9 cellular contexts compared by ENCODE assay signal in genomic region chr17:78933025-78933958, GRCh38. TPM values are rescaled to one million over a fixed set of nuclear protein-coding genes. Genes with fewer than 3 reads are reported as not detected.
DNase-seq lines count a peak whose midpoint lies in the region; ATAC-seq and TF ChIP-seq lines count a peak whose summit lies in the region.
"Had no signal": no experiment of that assay in that cellular context is flagged by ENCODE, and none has a peak within 500 bp of the region (broad histone marks: within the 10 kb centered on the region; RNA-seq: fewer than 3 reads in every experiment).

No MANE protein-coding gene starts in this region.

- H3K9me3 Mint-ChIP-seq in activated T-cell treated with anti-CD3 and anti-CD28 coated beads, Interleukin-2, amount 50 U/mL, for 72 hours = no peaks in the 10 kb centered on the region

- ATAC-seq in activated T-cell treated with anti-CD3 and anti-CD28 coated beads, Interleukin-2, amount 50 U/mL, for 72 hours (replicated peaks in 1 of 2) = peak; percentile 97 to 100
- ATAC-seq in GM18511 (IDR thresholded peaks at IDR 0.05; ENCODE audit: unreplicated experiment) = no peak

- H3K27me3 Mint-ChIP-seq in activated T-cell treated with anti-CD3 and anti-CD28 coated beads, Interleukin-2, amount 50 U/mL, for 72 hours (ENCODE audit: low read depth) = peaks cover 3% of the 10 kb centered on the region

- peak overlapping the region; percentile 50 for H3K4me3 ChIP-seq in fibroblast of the aortic adventitia (ENCODE audit: low read depth, low read length)

- H3K36me3 Mint-ChIP-seq in activated T-cell treated with anti-CD3 and anti-CD28 coated beads, Interleukin-2, amount 50 U/mL, for 72 hours (ENCODE audit: insufficient read depth in 2 of 2) = no peaks in the 10 kb centered on the region

- peak overlapping the region; percentile 52 to 54 for H3K4me3 Mint-ChIP-seq in activated T-cell treated with anti-CD3 and anti-CD28 coated beads, Interleukin-2, amount 50 U/mL, for 72 hours

- DNase-seq in NK-92 treated with Interleukin-12 subunit alpha and Interleukin-12 subunit beta, amount 100 ng/mL, for 24 hours (lab: John Stamatoyannopoulos, UW) = peak; percentile 67
- DNase-seq in NK-92 (lab: John Stamatoyannopoulos, UW; ENCODE audit: unreplicated experiment) (no peak), NCI-H510A treated with DMSO at 0.1 percent for 48 hours (lab: John Stamatoyannopoulos, UW) (peak; percentile 29), fibroblast of the aortic adventitia (ENCODE audit: low read depth) (peak; percentile 95), pons (ENCODE audit: low spot score) (peak; percentile 49), NCI-H1694 treated with DMSO at 0.1 percent for 48 hours (lab: John Stamatoyannopoulos, UW) (no peak)
- DNase-seq in activated T-cell treated with anti-CD3 and anti-CD28 coated beads, Interleukin-2, amount 50 U/mL, for 72 hours = peak; percentile 57 to 72
- DNase-seq: DND-41 had no signal

- no peak for TF ChIP-seq CTCF in fibroblast of the aortic adventitia (IDR thresholded peaks at IDR 0.05; ENCODE audit: insufficient read depth, low read length)

- H3K27ac Mint-ChIP-seq in activated T-cell treated with anti-CD3 and anti-CD28 coated beads, Interleukin-2, amount 50 U/mL, for 72 hours = peak overlapping the region; percentile 68

- no peaks in the 10 kb centered on the region for H3K4me1 Mint-ChIP-seq in activated T-cell treated with anti-CD3 and anti-CD28 coated beads, Interleukin-2, amount 50 U/mL, for 72 hours (ENCODE audit: low read depth)

RNA-seq across cellular contexts. Expression of gene TIMP2, which starts 8.1 kb away (rescaled TPM):
- total RNA-seq in activated T-cell treated with anti-CD3 and anti-CD28 coated beads, Interleukin-2, amount 50 U/mL, for 72 hours = 1 to 10 TPM; 2.6 to 4.1 TPM
- 132 and 180 TPM in 2 replicates for total RNA-seq in fibroblast of the aortic adventitia (ENCODE audit: low replicate concordance)

RNA-seq across cellular contexts. Expression of gene CEP295NL, which starts 30.3 kb away (rescaled TPM):
- total RNA-seq in activated T-cell treated with anti-CD3 and anti-CD28 coated beads, Interleukin-2, amount 50 U/mL, for 72 hours = under 1 TPM; 0.12 to 0.19 TPM
- total RNA-seq in fibroblast of the aortic adventitia (ENCODE audit: low replicate concordance) = 1.5 and 3.3 TPM in 2 replicates

RNA-seq across cellular contexts. Expression of gene LGALS3BP, which starts 46.4 kb away (rescaled TPM):
- 10 to 100 TPM; 23.1 to 28.2 TPM for total RNA-seq in activated T-cell treated with anti-CD3 and anti-CD28 coated beads, Interleukin-2, amount 50 U/mL, for 72 hours
- 87.2 and 270 TPM in 2 replicates for total RNA-seq in fibroblast of the aortic adventitia (ENCODE audit: low replicate concordance)

Comparison
In these comparisons a context has a peak if more than half of its experiments do, and no peak if none do; other contexts are left out.
1. DNase-seq: peak in NK-92 treated with Interleukin-12 subunit alpha and Interleukin-12 subunit beta, amount 100 ng/mL, for 24 hours (single experiment), NCI-H510A treated with DMSO at 0.1 percent for 48 hours (single experiment), activated T-cell treated with anti-CD3 and anti-CD28 coated beads, Interleukin-2, amount 50 U/mL, for 72 hours (2 of 2), fibroblast of the aortic adventitia (single experiment) and pons (single experiment); none in NK-92 (single experiment) and NCI-H1694 treated with DMSO at 0.1 percent for 48 hours (single experiment).
2. RNA of gene TIMP2, which starts 8.1 kb away (total RNA-seq): 132 to 180 TPM in fibroblast of the aortic adventitia; 2.6 to 4.1 TPM in activated T-cell treated with anti-CD3 and anti-CD28 coated beads, Interleukin-2, amount 50 U/mL, for 72 hours; every median in the first group is over 10 times any median in the second.